1 cellular context compared by ENCODE assay signal in the genomic region with DNA sequence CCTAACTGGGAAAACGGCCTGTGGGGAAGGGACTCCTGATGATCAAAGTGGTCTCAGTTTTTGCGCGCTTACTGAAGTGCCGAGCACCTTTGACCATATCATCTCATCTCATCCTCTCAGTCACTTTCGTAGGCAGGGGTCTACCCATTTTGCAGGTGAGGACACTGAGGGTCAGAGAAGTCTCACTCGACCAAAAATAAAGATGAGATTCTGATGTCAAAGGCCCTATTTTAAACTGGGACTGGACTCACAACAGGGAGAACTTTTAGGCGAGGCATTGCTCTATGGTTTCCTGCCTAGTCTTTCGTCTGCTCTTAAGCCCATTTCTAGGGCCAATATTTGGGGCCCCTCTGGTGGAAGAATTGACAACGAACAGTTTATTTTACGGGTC.
TF ChIP-seq lines count a peak whose summit lies in the region.

No MANE protein-coding gene starts in this region.

TF ChIP-seq in A549, 52 proteins besides CTCF, POLR2A, EP300 and RAD21 (continued from another document):
- TF ChIP-seq, protein P1, sequence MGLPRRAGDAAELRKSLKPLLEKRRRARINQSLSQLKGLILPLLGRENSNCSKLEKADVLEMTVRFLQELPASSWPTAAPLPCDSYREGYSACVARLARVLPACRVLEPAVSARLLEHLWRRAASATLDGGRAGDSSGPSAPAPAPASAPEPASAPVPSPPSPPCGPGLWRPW (IDR thresholded peaks at IDR 0.05) = no peak
- TF ChIP-seq FOSL2 (IDR thresholded peaks at IDR 0.05) (no peak), FOSL2 (CRISPR knock-in tag; IDR thresholded peaks at IDR 0.05) (no peak), BHLHE40 (IDR thresholded peaks at IDR 0.05; ENCODE audit: low read depth, low read length) (no peak), CEBPB (IDR thresholded peaks at IDR 0.05) (no peak)
- TF ChIP-seq, protein P2, sequence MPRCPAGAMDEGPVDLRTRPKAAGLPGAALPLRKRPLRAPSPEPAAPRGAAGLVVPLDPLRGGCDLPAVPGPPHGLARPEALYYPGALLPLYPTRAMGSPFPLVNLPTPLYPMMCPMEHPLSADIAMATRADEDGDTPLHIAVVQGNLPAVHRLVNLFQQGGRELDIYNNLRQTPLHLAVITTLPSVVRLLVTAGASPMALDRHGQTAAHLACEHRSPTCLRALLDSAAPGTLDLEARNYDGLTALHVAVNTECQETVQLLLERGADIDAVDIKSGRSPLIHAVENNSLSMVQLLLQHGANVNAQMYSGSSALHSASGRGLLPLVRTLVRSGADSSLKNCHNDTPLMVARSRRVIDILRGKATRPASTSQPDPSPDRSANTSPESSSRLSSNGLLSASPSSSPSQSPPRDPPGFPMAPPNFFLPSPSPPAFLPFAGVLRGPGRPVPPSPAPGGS (IDR thresholded peaks at IDR 0.05) = no peak
- TF ChIP-seq, protein P3, sequence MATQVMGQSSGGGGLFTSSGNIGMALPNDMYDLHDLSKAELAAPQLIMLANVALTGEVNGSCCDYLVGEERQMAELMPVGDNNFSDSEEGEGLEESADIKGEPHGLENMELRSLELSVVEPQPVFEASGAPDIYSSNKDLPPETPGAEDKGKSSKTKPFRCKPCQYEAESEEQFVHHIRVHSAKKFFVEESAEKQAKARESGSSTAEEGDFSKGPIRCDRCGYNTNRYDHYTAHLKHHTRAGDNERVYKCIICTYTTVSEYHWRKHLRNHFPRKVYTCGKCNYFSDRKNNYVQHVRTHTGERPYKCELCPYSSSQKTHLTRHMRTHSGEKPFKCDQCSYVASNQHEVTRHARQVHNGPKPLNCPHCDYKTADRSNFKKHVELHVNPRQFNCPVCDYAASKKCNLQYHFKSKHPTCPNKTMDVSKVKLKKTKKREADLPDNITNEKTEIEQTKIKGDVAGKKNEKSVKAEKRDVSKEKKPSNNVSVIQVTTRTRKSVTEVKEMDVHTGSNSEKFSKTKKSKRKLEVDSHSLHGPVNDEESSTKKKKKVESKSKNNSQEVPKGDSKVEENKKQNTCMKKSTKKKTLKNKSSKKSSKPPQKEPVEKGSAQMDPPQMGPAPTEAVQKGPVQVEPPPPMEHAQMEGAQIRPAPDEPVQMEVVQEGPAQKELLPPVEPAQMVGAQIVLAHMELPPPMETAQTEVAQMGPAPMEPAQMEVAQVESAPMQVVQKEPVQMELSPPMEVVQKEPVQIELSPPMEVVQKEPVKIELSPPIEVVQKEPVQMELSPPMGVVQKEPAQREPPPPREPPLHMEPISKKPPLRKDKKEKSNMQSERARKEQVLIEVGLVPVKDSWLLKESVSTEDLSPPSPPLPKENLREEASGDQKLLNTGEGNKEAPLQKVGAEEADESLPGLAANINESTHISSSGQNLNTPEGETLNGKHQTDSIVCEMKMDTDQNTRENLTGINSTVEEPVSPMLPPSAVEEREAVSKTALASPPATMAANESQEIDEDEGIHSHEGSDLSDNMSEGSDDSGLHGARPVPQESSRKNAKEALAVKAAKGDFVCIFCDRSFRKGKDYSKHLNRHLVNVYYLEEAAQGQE (IDR thresholded peaks at IDR 0.05) = no peak
- TF ChIP-seq, protein P4, sequence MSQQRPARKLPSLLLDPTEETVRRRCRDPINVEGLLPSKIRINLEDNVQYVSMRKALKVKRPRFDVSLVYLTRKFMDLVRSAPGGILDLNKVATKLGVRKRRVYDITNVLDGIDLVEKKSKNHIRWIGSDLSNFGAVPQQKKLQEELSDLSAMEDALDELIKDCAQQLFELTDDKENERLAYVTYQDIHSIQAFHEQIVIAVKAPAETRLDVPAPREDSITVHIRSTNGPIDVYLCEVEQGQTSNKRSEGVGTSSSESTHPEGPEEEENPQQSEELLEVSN (IDR thresholded peaks at IDR 0.05; ENCODE audit: borderline replicate concordance, low read depth) = no peak
- TF ChIP-seq, protein P5, sequence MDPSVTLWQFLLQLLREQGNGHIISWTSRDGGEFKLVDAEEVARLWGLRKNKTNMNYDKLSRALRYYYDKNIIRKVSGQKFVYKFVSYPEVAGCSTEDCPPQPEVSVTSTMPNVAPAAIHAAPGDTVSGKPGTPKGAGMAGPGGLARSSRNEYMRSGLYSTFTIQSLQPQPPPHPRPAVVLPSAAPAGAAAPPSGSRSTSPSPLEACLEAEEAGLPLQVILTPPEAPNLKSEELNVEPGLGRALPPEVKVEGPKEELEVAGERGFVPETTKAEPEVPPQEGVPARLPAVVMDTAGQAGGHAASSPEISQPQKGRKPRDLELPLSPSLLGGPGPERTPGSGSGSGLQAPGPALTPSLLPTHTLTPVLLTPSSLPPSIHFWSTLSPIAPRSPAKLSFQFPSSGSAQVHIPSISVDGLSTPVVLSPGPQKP (IDR thresholded peaks at IDR 0.05; ENCODE audit: low read depth, low read length) = no peak
TF ChIP-seq in A549: peak in this region for 0.
